9 cellular contexts compared by ENCODE assay signal in the genomic region with DNA sequence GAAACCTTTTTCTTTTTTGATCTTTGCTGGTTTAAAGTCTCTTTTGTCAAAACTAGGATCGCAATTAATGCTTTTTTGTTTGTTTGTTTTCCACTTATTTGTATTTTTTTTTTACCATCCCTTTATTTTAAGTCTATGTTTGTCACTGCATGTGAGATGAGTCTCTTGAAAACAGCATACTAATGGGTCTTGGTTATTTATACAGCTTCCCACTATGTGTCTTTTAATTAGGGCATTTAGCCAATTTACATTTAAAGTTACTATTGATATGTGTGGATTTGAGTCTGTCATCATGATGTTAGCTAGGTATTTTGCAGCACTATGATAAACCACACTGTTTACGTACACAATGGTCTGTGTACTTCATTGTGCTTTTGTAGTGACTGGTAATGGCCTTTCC. TPM values are rescaled to one million over a fixed set of nuclear protein-coding genes. Genes with fewer than 3 reads are reported as not detected.
"Had no signal": no experiment of that assay in that cellular context is flagged by ENCODE, and none has a peak within 500 bp of the region (broad histone marks: within the 10 kb centered on the region; RNA-seq: fewer than 3 reads in every experiment).

No MANE protein-coding gene starts in this region.

- H3K4me2 ChIP-seq: GM23338 had no signal

- H3K9ac ChIP-seq: GM23248 had no signal

- H3K9me3 ChIP-seq: HAP-1 had no signal

- H2AFZ ChIP-seq: GM23248, GM23338 had no signal

- DNase-seq: GM23248, GOT3, H7, H9, HCEC 1CT, HFFc6 had no signal

- H3K27ac ChIP-seq: GM23248 had no signal

- H3K4me3 ChIP-seq: GM23248, GM23338, HAP-1 had no signal

- H3K4me1 ChIP-seq: HAP-1 had no signal

- H3K36me3 ChIP-seq: HAP-1 had no signal

RNA-seq across cellular contexts. Expression of gene PPP1R3A, which starts 34.7 kb away (rescaled TPM):
- polyA plus RNA-seq: GM23248, GM23338, H1 had no signal
